ENCODE assay signal across 8 cellular contexts in the genomic region with DNA sequence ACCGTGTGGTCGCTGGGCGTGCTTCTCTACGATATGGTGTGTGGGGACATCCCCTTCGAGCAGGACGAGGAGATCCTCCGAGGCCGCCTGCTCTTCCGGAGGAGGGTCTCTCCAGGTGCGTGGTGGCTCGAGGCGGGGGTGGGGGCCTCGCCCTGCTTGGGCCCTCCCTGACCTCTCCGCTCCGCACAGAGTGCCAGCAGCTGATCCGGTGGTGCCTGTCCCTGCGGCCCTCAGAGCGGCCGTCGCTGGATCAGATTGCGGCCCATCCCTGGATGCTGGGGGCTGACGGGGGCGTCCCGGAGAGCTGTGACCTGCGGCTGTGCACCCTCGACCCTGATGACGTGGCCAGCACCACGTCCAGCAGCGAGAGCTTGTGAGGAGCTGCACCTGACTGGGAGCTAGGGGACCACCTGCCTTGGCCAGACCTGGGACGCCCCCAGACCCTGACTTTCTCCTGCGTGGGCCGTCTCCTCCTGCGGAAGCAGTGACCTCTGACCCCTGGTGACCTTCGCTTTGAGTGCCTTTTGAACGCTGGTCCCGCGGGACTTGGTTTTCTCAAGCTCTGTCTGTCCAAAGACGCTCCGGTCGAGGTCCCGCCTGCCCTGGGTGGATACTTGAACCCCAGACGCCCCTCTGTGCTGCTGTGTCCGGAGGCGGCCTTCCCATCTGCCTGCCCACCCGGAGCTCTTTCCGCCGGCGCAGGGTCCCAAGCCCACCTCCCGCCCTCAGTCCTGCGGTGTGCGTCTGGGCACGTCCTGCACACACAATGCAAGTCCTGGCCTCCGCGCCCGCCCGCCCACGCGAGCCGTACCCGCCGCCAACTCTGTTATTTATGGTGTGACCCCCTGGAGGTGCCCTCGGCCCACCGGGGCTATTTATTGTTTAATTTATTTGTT. TPM values are rescaled to one million over a fixed set of nuclear protein-coding genes. Genes with fewer than 3 reads are reported as not detected.
DNase-seq lines count a peak whose midpoint lies in the region; ATAC-seq, FAIRE-seq and TF ChIP-seq lines count a peak whose summit lies in the region.

No MANE protein-coding gene starts in this region.

- peak overlapping the region; percentile 72 to 99 (median 90) for H3K4me3 ChIP-seq in heart left ventricle

- H3K9ac ChIP-seq in H9 (ENCODE audit: extremely low read depth, insufficient read length, low read length), result no peak overlapping the region

- TF ChIP-seq CTCF in H9 (conservative IDR thresholded peaks at IDR 0.05), result no peak
- TF ChIP-seq CTCF in heart left ventricle (IDR thresholded peaks at IDR 0.05), result no peak

- H3K79me2 ChIP-seq in H9 (ENCODE audit: insufficient read depth, low read length), result peaks cover 3% of the 10 kb centered on the region; the same call in 1 of the 2 replicates

- no peak for TF ChIP-seq POLR2A in heart left ventricle (IDR thresholded peaks at IDR 0.05)

- no peak overlapping the region for H3K23ac ChIP-seq in H9 (ENCODE audit: insufficient read length, low read depth, low read length)

- H3K9me3 Mint-ChIP-seq in H9, result no peaks in the 10 kb centered on the region

- H3K27me3 Mint-ChIP-seq in H9 (ENCODE audit: low read depth), result peaks cover 4% of the 10 kb centered on the region

- WGBS in H9 (ENCODE audit: extremely low coverage, insufficient read length, low lambda C conversion rate), result no CpG with 5 or more reads among the region's 63 CpGs
- WGBS in heart left ventricle, 4 donors, result 43 to 60% (median 53%) methylated on average over 40 to 63 of the region's 63 CpGs

- peak overlapping the region; percentile 79 for H4K91ac ChIP-seq in H9 (ENCODE audit: insufficient read length, low read depth, low read length)

- in situ Hi-C loops in G401 (cut with HindIII; ENCODE audit: low sequenced_read_pairs), result no loop called here

- ATAC-seq in heart left ventricle, result no peak
- ATAC-seq in sciatic nerve, result peak; percentile 0
- ATAC-seq in HG03432 (IDR thresholded peaks at IDR 0.05; ENCODE audit: unreplicated experiment), result no peak
- ATAC-seq in GM18870 (IDR thresholded peaks at IDR 0.05; ENCODE audit: unreplicated experiment), result no peak

- peak overlapping the region; percentile 23 for H3K4me2 ChIP-seq in H9 (ENCODE audit: insufficient read depth, insufficient read length, low read length)

- H3K27ac ChIP-seq in H9 (ENCODE audit: insufficient read length, low read depth, low read length) (no peak overlapping the region), heart left ventricle (peak overlapping the region; percentile 73 to 100 (median 96))

- no peak overlapping the region for H4K8ac ChIP-seq in H9 (replicated peaks; ENCODE audit: insufficient read length, low read depth, low read length)

- H2AFZ ChIP-seq in H9 (ENCODE audit: low read length), result no peak overlapping the region

- H2AK5ac ChIP-seq in H9 (ENCODE audit: insufficient read length, low read length), result no peak overlapping the region

- peak overlapping the region; percentile 76 for H3K14ac ChIP-seq in H9 (ENCODE audit: insufficient read depth, low read length)

- H3K9me3 ChIP-seq in H9 (ENCODE audit: control insufficient read depth, low read depth, low read length), result no peaks in the 10 kb centered on the region
- no peaks in the 10 kb centered on the region for H3K9me3 ChIP-seq in heart left ventricle

- H3K36me3 ChIP-seq in heart left ventricle, result peaks cover 5 to 41% (median 18%) of the 10 kb centered on the region in 9 donors

- intact Hi-C loops in heart left ventricle (cut with DNase I), result no loop called here
- intact Hi-C loops in sciatic nerve (cut with DNase I), result no loop called here

- DNase-seq in H9, result peak; percentile 26
- peak; percentile 36 to 37 for DNase-seq in activated T-cell treated with anti-CD3 and anti-CD28 coated beads, Interleukin-2, amount 50 U/mL, for 48 hours
- peak; percentile 26 to 69 (median 48) for DNase-seq in heart left ventricle
- peak; percentile 79 for DNase-seq in sciatic nerve (ENCODE audit: low spot score)
- DNase-seq in G401 (ENCODE audit: low spot score), result no peak
- no peak for DNase-seq in GM19239 (ENCODE audit: insufficient read length, low spot score)

- H2BK15ac ChIP-seq in H9 (ENCODE audit: low read depth, low read length), result no peak overlapping the region

- H3K27me3 ChIP-seq in H9 (ENCODE audit: insufficient read depth, low read length) (no peaks in the 10 kb centered on the region), heart left ventricle (no peaks in the 10 kb centered on the region)

- H4K5ac ChIP-seq in H9 (ENCODE audit: insufficient read length, low read depth, low read length), result no peak overlapping the region

- H3T11ph ChIP-seq in H9 (ENCODE audit: low read length), result no peak overlapping the region

- H3K23me2 ChIP-seq in H9 (ENCODE audit: insufficient read length, low read depth, low read length, poor library complexity, severe bottlenecking), result no peaks in the 10 kb centered on the region

- H3K27ac Mint-ChIP-seq in H9, result peak overlapping the region in 2 of 3 experiments; percentile 70 to 90; a peak in 2 of 7 replicates

- no peak overlapping the region; the same call in 1 of the 2 replicates for H3K4ac ChIP-seq in H9 (ENCODE audit: low read depth, low read length)

- no peak overlapping the region for H2BK5ac ChIP-seq in H9 (ENCODE audit: insufficient read length, low read length)

- no peak overlapping the region for H2BK20ac ChIP-seq in H9 (ENCODE audit: low read depth, low read length, poor library complexity, severe bottlenecking)

- H3K4me1 Mint-ChIP-seq in H9, result peaks cover 2 to 10% of the 10 kb centered on the region in 2 experiments; a peak in 2 of 4 replicates

- H3K18ac ChIP-seq in H9 (ENCODE audit: insufficient read length, low read depth, low read length), result peak overlapping the region; percentile 83

- peak overlapping the region; percentile 58 to 76 for H3K4me3 Mint-ChIP-seq in H9

- H2BK120ac ChIP-seq in H9 (ENCODE audit: low read depth, low read length, poor library complexity, severe bottlenecking), result no peak overlapping the region

- H2BK12ac ChIP-seq in H9 (ENCODE audit: insufficient read length, low read depth, low read length), result no peak overlapping the region

- H3K4me1 ChIP-seq in H9 (ENCODE audit: insufficient read depth, low read length) (no peaks in the 10 kb centered on the region), heart left ventricle (peaks cover 24 to 81% (median 64%) of the 10 kb centered on the region in 12 donors)

- no peak overlapping the region for H3K56ac ChIP-seq in H9 (ENCODE audit: insufficient read length, low read depth, low read length)

- FAIRE-seq in GM19239 (lab: Jason Lieb, UNC), result no peak

- peaks cover 6% of the 10 kb centered on the region for H3K79me1 ChIP-seq in H9 (ENCODE audit: insufficient read depth, low read depth, low read length, poor library complexity, severe bottlenecking)

- H3K36me3 Mint-ChIP-seq in H9 (ENCODE audit: insufficient read depth in 1 of 3, low read depth in 3 of 3), result peaks cover 8 to 17% (median 14%) of the 10 kb centered on the region in 3 experiments; a peak in 5 of 7 replicates

- no peaks in the 10 kb centered on the region for H4K20me1 ChIP-seq in H9 (ENCODE audit: control insufficient read depth, insufficient read depth, insufficient read length)

RNA-seq across cellular contexts. Expression of gene PIM3, which starts 2.4 kb away (rescaled TPM):
- total RNA-seq in H9 (2021), result 43.4 and 45.1 TPM in 2 replicates
- total RNA-seq in heart left ventricle, result 100 to 1,000 TPM in 1 of 9 donors, 10 to 100 TPM in 8; 37.7 to 118 (median 51.0) TPM
- polyA plus RNA-seq in heart left ventricle, result 10 to 100 TPM; 45.1 to 50.2 TPM
- 62.2 TPM for total RNA-seq in sciatic nerve
- total RNA-seq in G401 (2014; rRNA removed; shearing (Covaris generic)), result 106 and 157 TPM in 2 replicates

RNA-seq across cellular contexts. Expression of gene CRELD2, which starts 44.6 kb away (rescaled TPM):
- 34.7 and 37.9 TPM in 2 replicates for total RNA-seq in H9 (2021)
- 10 to 100 TPM; 16.7 to 36.2 (median 21.6) TPM for total RNA-seq in heart left ventricle
- 10 to 100 TPM; 15.0 to 70.3 TPM for polyA plus RNA-seq in heart left ventricle
- total RNA-seq in sciatic nerve, result 35.8 TPM
- total RNA-seq in G401 (2014; rRNA removed; shearing (Covaris generic)), result 85.5 and 121 TPM in 2 replicates

RNA-seq across cellular contexts. Expression of gene ALG12, which starts 44.8 kb away (rescaled TPM):
- total RNA-seq in H9 (2021) (19.2 and 20.6 TPM in 2 replicates), heart left ventricle (10 to 100 TPM in 8 of 9 donors, 1 to 10 TPM in 1; 9.8 to 26.8 (median 15.2) TPM), sciatic nerve (13.6 TPM)
- polyA plus RNA-seq in heart left ventricle, result 10 to 100 TPM in 1 of 2 donors, 1 to 10 TPM in 1; 9.1 to 12.4 TPM
- total RNA-seq in G401 (2014; rRNA removed; shearing (Covaris generic)), result 23.8 and 24.1 TPM in 2 replicates

RNA-seq across cellular contexts. Expression of gene IL17REL, which starts 49.6 kb away (rescaled TPM):
- 0.11 and 0.20 TPM in 2 replicates for total RNA-seq in H9 (2021)
- not detected for total RNA-seq in heart left ventricle
- not detected for polyA plus RNA-seq in heart left ventricle
- total RNA-seq in sciatic nerve, result not detected
- not detected in 2 replicates for total RNA-seq in G401 (2014; rRNA removed; shearing (Covaris generic))

Comparison
In these comparisons a context has a peak if more than half of its experiments do, and no peak if none do; other contexts are left out.
1. DNase-seq: peak in H9 (single experiment), activated T-cell treated with anti-CD3 and anti-CD28 coated beads, Interleukin-2, amount 50 U/mL, for 48 hours (2 of 2), heart left ventricle (5 of 5) and sciatic nerve (single experiment); none in G401 (single experiment) and GM19239 (single experiment).